Comparison of ENCODE assay signal across 9 cellular contexts in genomic region chr15:77034620-77035467, GRCh38. TPM values are rescaled to one million over a fixed set of nuclear protein-coding genes. Genes with fewer than 3 reads are reported as not detected.
DNase-seq lines count a peak whose midpoint lies in the region; ATAC-seq, FAIRE-seq and TF ChIP-seq lines count a peak whose summit lies in the region.
"Had no signal": no experiment of that assay in that cellular context is flagged by ENCODE, and none has a peak within 500 bp of the region (broad histone marks: within the 10 kb centered on the region; RNA-seq: fewer than 3 reads in every experiment).

No MANE protein-coding gene starts in this region.

- H3K4me3 Mint-ChIP-seq in astrocyte (ENCODE audit: unreplicated experiment) = no peak overlapping the region
- no peak overlapping the region for H3K4me3 Mint-ChIP-seq in stimulated activated naive CD8-positive, alpha-beta T cell treated with anti-CD3 and anti-CD28 coated beads, Interleukin-15, amount 100 ng/mL, for 72 hours

- intact Hi-C loops in PC-9 (cut with micrococcal nuclease; ENCODE audit: unreplicated experiment) = no loop called here
- intact Hi-C loops in left colon (cut with DNase I, micrococcal nuclease) = loop anchor here in 1 of 2 donors (10.0 kb wide), 1 partner anchor 70 kb away; no protein-coding TSS in a partner anchor

- H3K4me3 ChIP-seq in GM06990 (replicated peaks; ENCODE audit: low read depth, low read length) = no peak overlapping the region
- no peak overlapping the region for H3K4me3 ChIP-seq in PC-9
- H3K4me3 ChIP-seq in astrocyte (ENCODE audit: insufficient read depth, low read depth, low read length) = no peak overlapping the region

- H3K9ac ChIP-seq in astrocyte (ENCODE audit: low read length) = no peak overlapping the region

- peaks cover 14% of the 10 kb centered on the region for H3K36me3 ChIP-seq in GM06990 (ENCODE audit: control insufficient read depth, insufficient read depth, low read length)
- H3K36me3 ChIP-seq in PC-9 (ENCODE audit: low read depth) = 0 out of 2 replicates have a peak, but pooled peaks cover 3% of the 10 kb centered on the region
- no peaks in the 10 kb centered on the region for H3K36me3 ChIP-seq in astrocyte (ENCODE audit: insufficient read depth, low read length)

- DNase-seq in GM06990 (ENCODE audit: extremely low read depth, insufficient read length) (no peak), PC-9 (no peak), astrocyte (ENCODE audit: low read depth) (no peak), left colon (peak; percentile 29 to 60), NCI-H345 treated with DMSO at 0.1 percent for 48 hours (lab: John Stamatoyannopoulos, UW; ENCODE audit: unreplicated experiment) (no peak), A172 (ENCODE audit: low spot score) (no peak)
- DNase-seq in stimulated activated naive CD8-positive, alpha-beta T cell treated with anti-CD3 and anti-CD28 coated beads, Interleukin-15, amount 100 ng/mL, for 72 hours = peak; percentile 44 to 45

- no peak overlapping the region for H2AFZ ChIP-seq in PC-9
- H2AFZ ChIP-seq in astrocyte (ENCODE audit: low read depth, low read length) = no peak overlapping the region

- H4K20me1 ChIP-seq in PC-9 (ENCODE audit: insufficient read depth) (no peaks in the 10 kb centered on the region), astrocyte (ENCODE audit: insufficient read depth, low read length) (no peaks in the 10 kb centered on the region)

- peak; percentile 27 for ATAC-seq in left colon
- peak; percentile 12 for ATAC-seq in stimulated activated naive CD8-positive, alpha-beta T cell treated with anti-CD3 and anti-CD28 coated beads, Interleukin-15, amount 100 ng/mL, for 72 hours
- ATAC-seq in HG03520 (IDR thresholded peaks at IDR 0.05; ENCODE audit: unreplicated experiment) = no peak

- CTCF ChIA-PET in PC-9 (lab: Charles Lee) = interaction anchor here (0.6 to 1.0 kb wide), 3 partner anchors 15 to 196 kb away, joined by 3 to 6 read pairs (median 4); no protein-coding TSS in a partner anchor

- no peaks in the 10 kb centered on the region for H3K4me1 ChIP-seq in PC-9 (replicated peaks; ENCODE audit: insufficient read depth)
- H3K4me1 ChIP-seq in astrocyte (ENCODE audit: insufficient read depth, low read length) = no peaks in the 10 kb centered on the region

- POLR2A ChIA-PET in PC-9 (lab: Charles Lee; ENCODE audit: unreplicated experiment) = interaction anchor here (0.6 kb wide), 1 partner anchor 36 kb away, joined by 3 read pairs; the partner anchor contains the start of gene TSPAN3

- H3K9me2 ChIP-seq in PC-9 (ENCODE audit: insufficient read depth) = no peaks in the 10 kb centered on the region

- no peak for FAIRE-seq in astrocyte (lab: Jason Lieb, UNC)

- H3K9me3 Mint-ChIP-seq in astrocyte (ENCODE audit: unreplicated experiment) = no peaks in the 10 kb centered on the region
- peaks cover 0 to 8% of the 10 kb centered on the region in 2 donors for H3K9me3 Mint-ChIP-seq in stimulated activated naive CD8-positive, alpha-beta T cell treated with anti-CD3 and anti-CD28 coated beads, Interleukin-15, amount 100 ng/mL, for 72 hours

- BruUV-seq in PC-9 (replicated peaks; lab: Mats Ljungman, UMichigan) = no TSS peak

- H3F3A ChIP-seq in PC-9 (ENCODE audit: insufficient read depth, low read depth) = peaks cover 25% of the 10 kb centered on the region; the same call in 1 of the 2 replicates

- H3K4me1 Mint-ChIP-seq in astrocyte (ENCODE audit: low read depth, unreplicated experiment) = peaks cover 4% of the 10 kb centered on the region
- peaks cover 49% of the 10 kb centered on the region for H3K4me1 Mint-ChIP-seq in stimulated activated naive CD8-positive, alpha-beta T cell treated with anti-CD3 and anti-CD28 coated beads, Interleukin-15, amount 100 ng/mL, for 72 hours

- peak overlapping the region; percentile 69 for H3K27ac Mint-ChIP-seq in astrocyte (ENCODE audit: unreplicated experiment)
- peak overlapping the region; percentile 69 to 91 for H3K27ac Mint-ChIP-seq in stimulated activated naive CD8-positive, alpha-beta T cell treated with anti-CD3 and anti-CD28 coated beads, Interleukin-15, amount 100 ng/mL, for 72 hours

- peaks cover 12% of the 10 kb centered on the region for H3K36me3 Mint-ChIP-seq in astrocyte (ENCODE audit: low read depth, unreplicated experiment)

- peak; percentile 85 for TF ChIP-seq CTCF in GM06990 (IDR thresholded peaks at IDR 0.05; ENCODE audit: insufficient read depth, low read length, poor library complexity, severe bottlenecking)
- peak; percentile 69 for TF ChIP-seq CTCF in PC-9 (conservative IDR thresholded peaks at IDR 0.05)
- TF ChIP-seq CTCF in astrocyte (IDR thresholded peaks at IDR 0.05; ENCODE audit: insufficient read depth, low read depth, low read length) = peak; percentile 34

- peaks cover 1% of the 10 kb centered on the region for H3K27me3 Mint-ChIP-seq in astrocyte (ENCODE audit: low read depth, unreplicated experiment)
- no peaks in the 10 kb centered on the region for H3K27me3 Mint-ChIP-seq in stimulated activated naive CD8-positive, alpha-beta T cell treated with anti-CD3 and anti-CD28 coated beads, Interleukin-15, amount 100 ng/mL, for 72 hours

- H3K27ac ChIP-seq in PC-9 = no peak overlapping the region
- H3K27ac ChIP-seq in astrocyte (ENCODE audit: low read depth, low read length) = no peak overlapping the region

- H3K79me2 ChIP-seq in PC-9 (ENCODE audit: low read depth) (no peaks in the 10 kb centered on the region), astrocyte (ENCODE audit: insufficient read depth, low read length) (no peaks in the 10 kb centered on the region)

- H3K9me3 ChIP-seq in PC-9 (ENCODE audit: insufficient read depth, low read depth) = no peaks in the 10 kb centered on the region
- H3K9me3 ChIP-seq in astrocyte (ENCODE audit: insufficient read depth, low read depth, low read length) = no peaks in the 10 kb centered on the region

- H3K27me3 ChIP-seq in GM06990 (replicated peaks; ENCODE audit: control insufficient read depth, insufficient read depth, low read length) = no peaks in the 10 kb centered on the region
- H3K27me3 ChIP-seq in PC-9 (ENCODE audit: insufficient read depth, low read depth) = no peaks in the 10 kb centered on the region
- H3K27me3 ChIP-seq in astrocyte (ENCODE audit: insufficient read depth, low read length) = no peaks in the 10 kb centered on the region

- H3K4me2 ChIP-seq in PC-9 = no peak overlapping the region
- H3K4me2 ChIP-seq in astrocyte (ENCODE audit: low read length) = no peak overlapping the region

RNA-seq across cellular contexts. Expression of gene TSPAN3, which starts 36.1 kb away (rescaled TPM):
- total RNA-seq in PC-9 (2021) (133 and 151 TPM in 2 replicates), astrocyte (223 and 245 TPM in 2 replicates), left colon (100 to 1,000 TPM; 708 to 954 TPM)
- 396 and 439 TPM in 2 replicates for total RNA-seq in A172 (2014; rRNA removed; shearing (Covaris generic))

RNA-seq across cellular contexts. Expression of gene PSTPIP1, which starts 39.9 kb away (rescaled TPM):
- total RNA-seq in PC-9 (2021) = not detected in 2 replicates
- not detected in 2 replicates for total RNA-seq in astrocyte
- 1 to 10 TPM; 1.6 to 7.2 TPM for total RNA-seq in left colon
- total RNA-seq in A172 (2014; rRNA removed; shearing (Covaris generic)) = 0.33 and 1.0 TPM in 2 replicates
- total RNA-seq: LHCN-M2 had no signal

Comparison
In these comparisons a context has a peak if more than half of its experiments do, and no peak if none do; other contexts are left out.
1. DNase-seq: peak in left colon (2 of 2) and stimulated activated naive CD8-positive, alpha-beta T cell treated with anti-CD3 and anti-CD28 coated beads, Interleukin-15, amount 100 ng/mL, for 72 hours (2 of 2); none in GM06990 (single experiment), PC-9 (0 of 2), astrocyte (single experiment), NCI-H345 treated with DMSO at 0.1 percent for 48 hours (single experiment) and A172 (single experiment).
2. CTCF ChIP-seq: peak in every context shown above with its lines; median percentile 85 in GM06990; 69 in PC-9; 34 in astrocyte.